Comparison of ENCODE assay signal across 15 cellular contexts in the genomic region with DNA sequence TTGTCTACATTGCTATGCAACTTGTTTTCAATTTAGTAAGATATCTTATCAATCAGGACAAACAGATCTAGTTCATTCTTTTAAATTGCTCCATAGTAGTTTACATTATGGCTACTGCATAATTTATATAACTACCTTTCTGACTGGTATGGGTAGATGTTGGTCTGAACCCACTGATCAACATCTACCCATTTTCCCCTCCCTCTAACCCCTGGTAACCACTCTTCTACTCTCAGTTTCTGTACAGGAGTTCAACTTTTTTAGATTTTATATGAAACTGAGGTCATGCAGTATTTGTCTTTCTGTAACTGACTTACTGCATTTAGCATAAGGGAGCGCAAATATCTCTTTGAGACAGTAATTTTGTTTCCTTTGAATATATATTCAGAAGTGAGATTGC.
DNase-seq lines count a peak whose midpoint lies in the region; ATAC-seq and TF ChIP-seq lines count a peak whose summit lies in the region.
"Had no signal": no experiment of that assay in that cellular context is flagged by ENCODE, and none has a peak within 500 bp of the region (broad histone marks: within the 10 kb centered on the region; RNA-seq: fewer than 3 reads in every experiment).

No MANE protein-coding gene starts in this region.

- no peaks in the 10 kb centered on the region for H3K27me3 ChIP-seq in Caco-2 (replicated peaks; ENCODE audit: control insufficient read depth, insufficient read depth, low read length)

- POLR2A ChIA-PET in Caco-2 (lab: Charles Lee), result no interaction called here

- no peaks in the 10 kb centered on the region for H3K4me1 Mint-ChIP-seq in activated T-cell treated with anti-CD3 and anti-CD28 coated beads, Interleukin-2, amount 50 U/mL, for 4 hours (ENCODE audit: low read depth)
- peaks cover 5% of the 10 kb centered on the region for H3K4me1 Mint-ChIP-seq in activated T-helper 17 cell treated with anti-CD3 and anti-CD28 coated beads, Interleukin-2, amount 50 U/mL, for 72 hours
- H3K4me1 Mint-ChIP-seq in stimulated activated memory B cell treated with anti-CD40 and anti-IgM and Interleukin-4, amounts not matched to agents 10 μg/mL and 1 μg/mL and 100 μg/mL, for 72 hours, result peaks cover 6% of the 10 kb centered on the region
- H3K4me1 Mint-ChIP-seq in Caco-2 (ENCODE audit: low read depth, unreplicated experiment), result no peaks in the 10 kb centered on the region
- H3K4me1 Mint-ChIP-seq: CD14-positive monocyte had no signal

- peaks cover 36% of the 10 kb centered on the region for H3K36me3 Mint-ChIP-seq in activated T-cell treated with anti-CD3 and anti-CD28 coated beads, Interleukin-2, amount 50 U/mL, for 4 hours (ENCODE audit: insufficient read depth)
- peaks cover 75% of the 10 kb centered on the region for H3K36me3 Mint-ChIP-seq in activated T-helper 17 cell treated with anti-CD3 and anti-CD28 coated beads, Interleukin-2, amount 50 U/mL, for 72 hours (ENCODE audit: low read depth)
- H3K36me3 Mint-ChIP-seq in stimulated activated memory B cell treated with anti-CD40 and anti-IgM and Interleukin-4, amounts not matched to agents 10 μg/mL and 1 μg/mL and 100 μg/mL, for 72 hours, result peaks cover 59% of the 10 kb centered on the region
- H3K36me3 Mint-ChIP-seq in Caco-2 (ENCODE audit: insufficient read depth, unreplicated experiment), result peaks cover 15% of the 10 kb centered on the region

- CTCF ChIA-PET in Caco-2 (lab: Charles Lee), result no interaction called here

- H3K4me1 ChIP-seq in Caco-2, result no peaks in the 10 kb centered on the region

- BruUV-seq in Caco-2 (replicated peaks; lab: Mats Ljungman, UMichigan), result no TSS peak

- intact Hi-C loops in Caco-2 (cut with micrococcal nuclease; ENCODE audit: unreplicated experiment), result no loop called here

- H3K27me3 Mint-ChIP-seq in activated T-cell treated with anti-CD3 and anti-CD28 coated beads, Interleukin-2, amount 50 U/mL, for 4 hours (ENCODE audit: low read depth), result no peaks in the 10 kb centered on the region
- H3K27me3 Mint-ChIP-seq in activated T-helper 17 cell treated with anti-CD3 and anti-CD28 coated beads, Interleukin-2, amount 50 U/mL, for 72 hours, result no peaks in the 10 kb centered on the region
- H3K27me3 Mint-ChIP-seq in stimulated activated memory B cell treated with anti-CD40 and anti-IgM and Interleukin-4, amounts not matched to agents 10 μg/mL and 1 μg/mL and 100 μg/mL, for 72 hours, result no peaks in the 10 kb centered on the region
- no peaks in the 10 kb centered on the region for H3K27me3 Mint-ChIP-seq in Caco-2 (ENCODE audit: insufficient read depth, unreplicated experiment)

- TF ChIP-seq CTCF in Caco-2 (IDR thresholded peaks at IDR 0.05; ENCODE audit: insufficient read depth in 1 of 2, low read depth in 1 of 2, low read length in 1 of 2, severe bottlenecking in 1 of 2, unreplicated experiment in 1 of 2), result no peak

- no peak overlapping the region for H3K4me3 ChIP-seq in Caco-2 (ENCODE audit: low read depth, low read length)

- H3K4me3 Mint-ChIP-seq in activated T-cell treated with anti-CD3 and anti-CD28 coated beads, Interleukin-2, amount 50 U/mL, for 4 hours, result no peak overlapping the region
- H3K4me3 Mint-ChIP-seq in activated T-helper 17 cell treated with anti-CD3 and anti-CD28 coated beads, Interleukin-2, amount 50 U/mL, for 72 hours, result no peak overlapping the region
- no peak overlapping the region for H3K4me3 Mint-ChIP-seq in stimulated activated memory B cell treated with anti-CD40 and anti-IgM and Interleukin-4, amounts not matched to agents 10 μg/mL and 1 μg/mL and 100 μg/mL, for 72 hours
- H3K4me3 Mint-ChIP-seq in Caco-2 (ENCODE audit: unreplicated experiment), result no peak overlapping the region
- H3K4me3 Mint-ChIP-seq: CD14-positive monocyte had no signal

- H3K9me3 ChIP-seq in Caco-2, result no peaks in the 10 kb centered on the region

- peak; percentile 61 to 67 for ATAC-seq in activated T-cell treated with anti-CD3 and anti-CD28 coated beads, Interleukin-2, amount 50 U/mL, for 4 hours
- ATAC-seq in GM18868 (IDR thresholded peaks at IDR 0.05; ENCODE audit: unreplicated experiment), result peak; percentile 55
- peak; percentile 72 for ATAC-seq in activated T-helper 17 cell treated with anti-CD3 and anti-CD28 coated beads, Interleukin-2, amount 50 U/mL, for 72 hours (replicated peaks)
- no peak for ATAC-seq in stimulated activated memory B cell treated with anti-CD40 and anti-IgM and Interleukin-4, amounts not matched to agents 10 μg/mL and 1 μg/mL and 100 μg/mL, for 72 hours
- ATAC-seq: HCT116 had no signal

- no peak for DNase-seq in activated T-cell treated with anti-CD3 and anti-CD28 coated beads, Interleukin-2, amount 50 U/mL, for 4 hours
- DNase-seq in activated T-cell treated with anti-CD3 and anti-CD28 coated beads, Interleukin-2, amount 50 U/mL, for 48 hours, result no peak
- DNase-seq in Caco-2 (no peak), GM19238 (ENCODE audit: insufficient read length, low spot score) (no peak)
- no peak for DNase-seq in stimulated activated CD4-positive, alpha-beta T cell treated with anti-CD3 and anti-CD28 coated beads, Interleukin-4, amount 100 ng/mL, for 4 hours
- DNase-seq: EL, KBM-7, NCI-H1092, NCI-H2081 treated with DMSO at 0.1 percent for 48 hours, NCI-H510A treated with DMSO at 0.1 percent for 48 hours had no signal

- peak overlapping the region; percentile 46 for H3K27ac Mint-ChIP-seq in activated T-helper 17 cell treated with anti-CD3 and anti-CD28 coated beads, Interleukin-2, amount 50 U/mL, for 72 hours
- peak overlapping the region; percentile 40 for H3K27ac Mint-ChIP-seq in stimulated activated memory B cell treated with anti-CD40 and anti-IgM and Interleukin-4, amounts not matched to agents 10 μg/mL and 1 μg/mL and 100 μg/mL, for 72 hours
- no peak overlapping the region for H3K27ac Mint-ChIP-seq in Caco-2 (ENCODE audit: unreplicated experiment)
- H3K27ac Mint-ChIP-seq: CD14-positive monocyte had no signal

- H3K36me3 ChIP-seq in Caco-2 (ENCODE audit: control insufficient read depth, insufficient read depth, low read length), result no peaks in the 10 kb centered on the region

- H3K9me3 Mint-ChIP-seq in activated T-cell treated with anti-CD3 and anti-CD28 coated beads, Interleukin-2, amount 50 U/mL, for 4 hours, result no peaks in the 10 kb centered on the region
- H3K9me3 Mint-ChIP-seq in activated T-helper 17 cell treated with anti-CD3 and anti-CD28 coated beads, Interleukin-2, amount 50 U/mL, for 72 hours, result no peaks in the 10 kb centered on the region
- H3K9me3 Mint-ChIP-seq in stimulated activated memory B cell treated with anti-CD40 and anti-IgM and Interleukin-4, amounts not matched to agents 10 μg/mL and 1 μg/mL and 100 μg/mL, for 72 hours, result no peaks in the 10 kb centered on the region
- H3K9me3 Mint-ChIP-seq in Caco-2 (ENCODE audit: unreplicated experiment), result no peaks in the 10 kb centered on the region
- H3K9me3 Mint-ChIP-seq: CD14-positive monocyte had no signal
